ENCODE assay signal across 8 cellular contexts in genomic region chr18:57833441-57834101, GRCh38. TPM values are rescaled to one million over a fixed set of nuclear protein-coding genes. Genes with fewer than 3 reads are reported as not detected.
DNase-seq lines count a peak whose midpoint lies in the region; ATAC-seq and TF ChIP-seq lines count a peak whose summit lies in the region.

No MANE protein-coding gene starts in this region.

- no peaks in the 10 kb centered on the region for H3K9me3 ChIP-seq in thoracic aorta

- H3K27ac ChIP-seq in thoracic aorta = no peak overlapping the region

- no peaks in the 10 kb centered on the region for H3K27me3 ChIP-seq in thoracic aorta (replicated peaks; ENCODE audit: insufficient read depth)

- no peaks in the 10 kb centered on the region for H3K4me1 ChIP-seq in thoracic aorta (ENCODE audit: control insufficient read depth in 1 of 2, low read depth in 2 of 2)

- no peak for TF ChIP-seq CTCF in thoracic aorta (IDR thresholded peaks at IDR 0.05)

- no peaks in the 10 kb centered on the region for H3K36me3 ChIP-seq in thoracic aorta

- peak overlapping the region; percentile 25 for H3K4me3 ChIP-seq in thoracic aorta

- DNase-seq in activated T-cell treated with anti-CD3 and anti-CD28 coated beads for 24 hours (ENCODE audit: low read depth) (peak; percentile 4), NCI-H774 (lab: John Stamatoyannopoulos, UW) (peak; percentile 73), thoracic aorta (ENCODE audit: low spot score) (no peak), NCI-H524 treated with DMSO at 0.1 percent for 48 hours (lab: John Stamatoyannopoulos, UW) (no peak)
- DNase-seq in activated T-cell treated with anti-CD3 and anti-CD28 coated beads, Interleukin-2, amount 50 U/mL, for 1 hour = no peak

- ATAC-seq in HG02610 (IDR thresholded peaks at IDR 0.05; ENCODE audit: unreplicated experiment) (peak; percentile 40), esophagus mucosa (peak; percentile 68), thoracic aorta (ENCODE audit: insufficient number of reproducible peaks, low FRiP score, low read depth) (peak; percentile 82), HG02840 (IDR thresholded peaks at IDR 0.05; ENCODE audit: low FRiP score, unreplicated experiment) (no peak)

RNA-seq across cellular contexts. Expression of gene ATP8B1, which starts 30.5 kb away (rescaled TPM):
- total RNA-seq in esophagus mucosa = 37.7 TPM
- total RNA-seq in thoracic aorta = 100 to 1,000 TPM in 1 of 2 donors, 10 to 100 TPM in 1; 68.7 to 111 TPM

Comparison
In these comparisons a context has a peak if more than half of its experiments do, and no peak if none do; other contexts are left out.
1. DNase-seq: peak in activated T-cell treated with anti-CD3 and anti-CD28 coated beads for 24 hours (single experiment) and NCI-H774 (single experiment); none in activated T-cell treated with anti-CD3 and anti-CD28 coated beads, Interleukin-2, amount 50 U/mL, for 1 hour (single experiment), thoracic aorta (single experiment) and NCI-H524 treated with DMSO at 0.1 percent for 48 hours (single experiment).